ENCODE assay signal across 8 cellular contexts in genomic region chr14:82075566-82075965, GRCh38.
DNase-seq lines count a peak whose midpoint lies in the region; ATAC-seq lines count a peak whose summit lies in the region.
"Had no signal": no experiment of that assay in that cellular context is flagged by ENCODE, and none has a peak within 500 bp of the region (broad histone marks: within the 10 kb centered on the region; RNA-seq: fewer than 3 reads in every experiment).

No MANE protein-coding gene starts in this region.

- no peaks in the 10 kb centered on the region for H3K79me1 ChIP-seq in neuronal stem cell (ENCODE audit: low read depth, low read length)

- H3K4me2 ChIP-seq in GM23248 (ENCODE audit: unreplicated experiment) (no peak overlapping the region), neuronal stem cell (ENCODE audit: insufficient read depth, low read length, poor library complexity, severe bottlenecking) (no peak overlapping the region)

- H3K23ac ChIP-seq in neuronal stem cell (ENCODE audit: low read depth, low read length, poor library complexity), result no peak overlapping the region

- H2AFZ ChIP-seq in GM23248 (no peak overlapping the region), neuronal stem cell (ENCODE audit: low read length) (no peak overlapping the region)

- H3K9ac ChIP-seq in GM23248, result no peak overlapping the region
- H3K9ac ChIP-seq in neuronal stem cell (ENCODE audit: low read depth, low read length, poor library complexity), result no peak overlapping the region

- no peaks in the 10 kb centered on the region for H3K79me2 ChIP-seq in GM23248 (ENCODE audit: insufficient read depth)

- no peak overlapping the region for H3K14ac ChIP-seq in neuronal stem cell (ENCODE audit: low read length)

- H2BK5ac ChIP-seq in neuronal stem cell (ENCODE audit: low read length), result no peak overlapping the region

- H3K18ac ChIP-seq in neuronal stem cell (ENCODE audit: low read length), result no peak overlapping the region

- H3K27ac ChIP-seq in GM23248 (no peak overlapping the region), neuronal stem cell (replicated peaks; ENCODE audit: low read length) (no peak overlapping the region)

- no peaks in the 10 kb centered on the region for H4K20me1 ChIP-seq in GM23248 (ENCODE audit: insufficient read depth)

- H3K27me3 ChIP-seq in GM23248 (replicated peaks; ENCODE audit: insufficient read depth) (no peaks in the 10 kb centered on the region), neuronal stem cell (ENCODE audit: control insufficient read depth in 3 of 3, insufficient read depth in 3 of 3, low read depth in 1 of 3, low read length in 3 of 3) (no peaks in the 10 kb centered on the region)

- H3K9me2 ChIP-seq in GM23248 (ENCODE audit: insufficient read depth), result no peaks in the 10 kb centered on the region

- no peak overlapping the region for H4K91ac ChIP-seq in neuronal stem cell (ENCODE audit: low read depth, low read length, poor library complexity)

- H3K4me1 ChIP-seq in GM23248 (ENCODE audit: insufficient read depth), result no peaks in the 10 kb centered on the region
- peaks cover 0 to 2% of the 10 kb centered on the region in 2 donors for H3K4me1 ChIP-seq in neuronal stem cell (ENCODE audit: control insufficient read depth in 2 of 2, insufficient read depth in 1 of 2, low read depth in 1 of 2, low read length in 2 of 2)

- H3K9me3 ChIP-seq in GM23248 (ENCODE audit: low read depth), result peaks cover 4% of the 10 kb centered on the region
- H3K9me3 ChIP-seq in neuronal stem cell (replicated peaks in 1 of 2; ENCODE audit: control insufficient read depth in 2 of 2, insufficient read depth in 1 of 2, low read depth in 1 of 2, low read length in 2 of 2), result no peaks in the 10 kb centered on the region

- H2AK5ac ChIP-seq in neuronal stem cell (ENCODE audit: low read depth, low read length), result no peak overlapping the region

- ATAC-seq in HG03108 (IDR thresholded peaks at IDR 0.05; ENCODE audit: unreplicated experiment), result no peak
- no peak for ATAC-seq in GM21526 (IDR thresholded peaks at IDR 0.05; ENCODE audit: low FRiP score, unreplicated experiment)

- H3K4ac ChIP-seq in neuronal stem cell (ENCODE audit: low read length), result no peak overlapping the region

- H3K36me3 ChIP-seq in GM23248 (ENCODE audit: low read depth) (no peaks in the 10 kb centered on the region), neuronal stem cell (replicated peaks in 1 of 2; ENCODE audit: control insufficient read depth in 2 of 2, insufficient read depth in 2 of 2, low read length in 2 of 2) (no peaks in the 10 kb centered on the region)

- no peak overlapping the region for H2BK12ac ChIP-seq in neuronal stem cell (ENCODE audit: low read length)

- no peak overlapping the region for H2BK120ac ChIP-seq in neuronal stem cell (ENCODE audit: low read depth, low read length)

- no peak overlapping the region for H3K4me3 ChIP-seq in GM23248
- H3K4me3 ChIP-seq in neuronal stem cell (ENCODE audit: low read length in 2 of 2), result no peak overlapping the region

- H3F3A ChIP-seq in GM23248 (ENCODE audit: insufficient read depth), result no peaks in the 10 kb centered on the region

- in situ Hi-C loops in GM23248 (cut with MboI), result no loop called here

- H2BK15ac ChIP-seq in neuronal stem cell (ENCODE audit: low read length), result no peak overlapping the region

- peak; percentile 20 for DNase-seq in GM23248
- DNase-seq in MV-4-11 (lab: John Stamatoyannopoulos, UW), result peak; percentile 5
- DNase-seq in dermis blood vessel endothelial cell, result peak; percentile 12
- DNase-seq in neuronal stem cell (ENCODE audit: low spot score), result peak; percentile 73
- DNase-seq in NCI-H2171 treated with DMSO at 0.1 percent for 48 hours (lab: John Stamatoyannopoulos, UW), result no peak
- DNase-seq: NCI-H446 had no signal

- 12 to 14% methylated on average over 3 of the region's 3 CpGs for WGBS in GM23248 (ENCODE audit: low coverage in 1 of 2, low lambda C conversion rate in 2 of 2, missing lambda C conversion rate in 2 of 2), 2 experiments
- WGBS in neuronal stem cell (ENCODE audit: extremely low coverage in 2 of 2, insufficient read length in 2 of 2, insufficient replicate concordance in 1 of 2), 2 donors, result no CpG with 5 or more reads among the region's 3 CpGs

- no peak overlapping the region for H4K8ac ChIP-seq in neuronal stem cell (ENCODE audit: low read depth, low read length)
